In the genomic region with DNA sequence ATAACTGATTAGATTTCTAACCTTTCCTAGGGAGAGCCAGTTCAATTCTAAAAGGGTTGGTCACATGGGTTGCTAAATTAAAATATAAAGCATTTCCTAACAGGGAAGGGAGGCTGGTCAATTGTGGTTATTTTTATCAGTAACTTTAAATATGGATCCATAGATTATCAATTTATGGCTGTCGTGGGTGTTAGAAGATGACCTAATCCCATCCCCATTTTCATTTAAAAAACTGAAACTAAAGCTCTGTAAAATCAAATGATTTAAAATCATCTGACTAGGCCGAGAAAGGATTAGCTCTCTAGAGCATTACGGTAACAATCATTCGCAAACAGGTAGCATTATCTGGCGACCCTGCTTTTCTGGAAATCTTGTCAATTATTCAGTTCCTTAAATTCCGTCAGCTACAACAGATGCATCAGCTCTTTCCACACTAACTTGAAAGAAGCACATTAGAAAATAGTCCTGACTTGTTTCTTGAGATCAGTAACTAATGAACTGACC, we compare ENCODE assay signal across 8 cellular contexts. TPM values are rescaled to one million over a fixed set of nuclear protein-coding genes. Genes with fewer than 3 reads are reported as not detected.
DNase-seq lines count a peak whose midpoint lies in the region; ATAC-seq, FAIRE-seq and TF ChIP-seq lines count a peak whose summit lies in the region.

No MANE protein-coding gene starts in this region.

- H3K4me1 ChIP-seq in RWPE2 (ENCODE audit: insufficient read depth, poor library complexity, severe bottlenecking) = peaks cover 16% of the 10 kb centered on the region
- peaks cover 25 to 46% (median 28%) of the 10 kb centered on the region in 3 donors for H3K4me1 ChIP-seq in esophagus squamous epithelium

- H3K27me3 ChIP-seq in RWPE2 (ENCODE audit: insufficient read depth, poor library complexity, severe bottlenecking) (no peaks in the 10 kb centered on the region), esophagus squamous epithelium (no peaks in the 10 kb centered on the region)

- intact Hi-C loops in esophagus squamous epithelium (cut with DNase I) = no loop called here

- no peak for DNase-seq in GM19239 (ENCODE audit: insufficient read length, low spot score)
- no peak for DNase-seq in RWPE2 (ENCODE audit: low spot score)
- no peak for DNase-seq in esophagus squamous epithelium (lab: John Stamatoyannopoulos, UW)
- no peak for DNase-seq in retinal pigment epithelial cell (ENCODE audit: low read depth)
- no peak for DNase-seq in RPMI8226
- no peak for DNase-seq in SHP77 treated with DMSO at 0.1 percent for 48 hours (lab: John Stamatoyannopoulos, UW)
- DNase-seq in kidney tubule cell (ENCODE audit: low spot score) = no peak

- no peaks in the 10 kb centered on the region for H3K9me3 ChIP-seq in RWPE2 (ENCODE audit: severe bottlenecking)
- H3K9me3 ChIP-seq in esophagus squamous epithelium = no peaks in the 10 kb centered on the region

- FAIRE-seq in GM19239 (lab: Jason Lieb, UNC) = peak; percentile 11

- ATAC-seq in RWPE2 (ENCODE audit: low read depth) = no peak
- no peak for ATAC-seq in GM19023 (IDR thresholded peaks at IDR 0.05; ENCODE audit: unreplicated experiment)

- 0 to 2% methylated on average over 6 of the region's 6 CpGs for WGBS in esophagus squamous epithelium, 2 donors

- H3K36me3 ChIP-seq in RWPE2 (ENCODE audit: low read depth) (peaks cover 35% of the 10 kb centered on the region), esophagus squamous epithelium (peaks cover 4 to 25% (median 6%) of the 10 kb centered on the region in 3 donors)

- TF ChIP-seq POLR2A in esophagus squamous epithelium (IDR thresholded peaks at IDR 0.05) = no peak

- TF ChIP-seq CTCF in RWPE2 (IDR thresholded peaks at IDR 0.05; ENCODE audit: poor library complexity, severe bottlenecking) (no peak), esophagus squamous epithelium (IDR thresholded peaks at IDR 0.05) (no peak), retinal pigment epithelial cell (conservative IDR thresholded peaks at IDR 0.05; ENCODE audit: low read depth, low read length) (no peak)

- H3K27ac ChIP-seq in RWPE2 (ENCODE audit: poor library complexity, severe bottlenecking) (peak overlapping the region; percentile 85), esophagus squamous epithelium (peak overlapping the region; percentile 96 to 100 (median 98))

- H3K4me3 ChIP-seq in RWPE2 (ENCODE audit: severe bottlenecking) (peak overlapping the region; percentile 81), esophagus squamous epithelium (peak overlapping the region; percentile 36 to 94 (median 78)), retinal pigment epithelial cell (ENCODE audit: low read length) (peak overlapping the region; percentile 62)

RNA-seq across cellular contexts. Expression of a gene that starts 0.9 kb away (rescaled TPM):
- total RNA-seq in esophagus squamous epithelium = 10 to 100 TPM; 34.9 to 78.2 (median 61.6) TPM

RNA-seq across cellular contexts. Expression of a gene that starts 52.9 kb away (rescaled TPM):
- 100 to 1,000 TPM; 147 to 315 (median 189) TPM for total RNA-seq in esophagus squamous epithelium
